In genomic region chr1:119774746-119775495, GRCh38 we compare ENCODE assay signal across 29 cellular contexts. TPM values are rescaled to one million over a fixed set of nuclear protein-coding genes. Genes with fewer than 3 reads are reported as not detected.
DNase-seq lines count a peak whose midpoint lies in the region; ATAC-seq and TF ChIP-seq lines count a peak whose summit lies in the region.
"Had no signal": no experiment of that assay in that cellular context is flagged by ENCODE, and none has a peak within 500 bp of the region (broad histone marks: within the 10 kb centered on the region; RNA-seq: fewer than 3 reads in every experiment).

No MANE protein-coding gene starts in this region.

- no CpG with 5 or more reads among the region's 7 CpGs for WGBS in trophoblast cell (ENCODE audit: extremely low coverage, insufficient coverage, insufficient read length)

- no peak overlapping the region for H3K27ac ChIP-seq in trophoblast cell (ENCODE audit: low read depth, low read length)
- H3K27ac ChIP-seq: epithelial cell of prostate had no signal

- H3K14ac ChIP-seq in trophoblast cell (ENCODE audit: low read length): no peak overlapping the region

- peaks cover 7% of the 10 kb centered on the region for H3K36me3 Mint-ChIP-seq in Calu3 (ENCODE audit: insufficient read depth, unreplicated experiment)
- no peaks in the 10 kb centered on the region for H3K36me3 Mint-ChIP-seq in activated T-cell treated with anti-CD3 and anti-CD28 coated beads, Interleukin-2, amount 50 U/mL, for 4 hours (ENCODE audit: insufficient read depth)
- H3K36me3 Mint-ChIP-seq: CD4-positive, CD25-positive, alpha-beta regulatory T cell; WTC11 had no signal

- H3K27me3 ChIP-seq in trophoblast cell (ENCODE audit: insufficient read depth, low read length): no peaks in the 10 kb centered on the region

- H3K23ac ChIP-seq in trophoblast cell (ENCODE audit: low read length): no peak overlapping the region

- peak overlapping the region; percentile 67 for H3K27ac Mint-ChIP-seq in Calu3 (ENCODE audit: unreplicated experiment)
- H3K27ac Mint-ChIP-seq: CD4-positive, CD25-positive, alpha-beta regulatory T cell; T-helper 2 cell treated with Interferon-gamma antibody and Interleukin-4, amounts not matched to agents 5 μg/mL and 100 μg/mL, for 36 hours; WTC11 had no signal

- H2AFZ ChIP-seq in trophoblast cell (ENCODE audit: insufficient read depth, low read length, poor library complexity): no peak overlapping the region

- no peak overlapping the region for H2BK5ac ChIP-seq in trophoblast cell (ENCODE audit: low read depth, low read length, poor library complexity)

- no TSS peak for BruUV-seq in Calu3 (replicated peaks; lab: Mats Ljungman, UMichigan)

- H3K4ac ChIP-seq in trophoblast cell (ENCODE audit: low read depth, low read length): no peak overlapping the region

- CTCF ChIA-PET in Calu3 (lab: Charles Lee): no interaction called here

- peaks cover 5 to 8% of the 10 kb centered on the region in 2 experiments for H3K4me1 ChIP-seq in trophoblast cell (ENCODE audit: control insufficient read depth in 1 of 2, insufficient read depth in 2 of 2, low read length in 2 of 2)

- H3K9me3 Mint-ChIP-seq in Calu3 (ENCODE audit: low read depth, unreplicated experiment): no peaks in the 10 kb centered on the region
- no peaks in the 10 kb centered on the region for H3K9me3 Mint-ChIP-seq in activated T-cell treated with anti-CD3 and anti-CD28 coated beads, Interleukin-2, amount 50 U/mL, for 4 hours
- H3K9me3 Mint-ChIP-seq: T-helper 2 cell treated with Interferon-gamma antibody and Interleukin-4, amounts not matched to agents 5 μg/mL and 100 μg/mL, for 36 hours; WTC11 had no signal

- H3K18ac ChIP-seq in trophoblast cell (ENCODE audit: low read length): no peak overlapping the region

- DNase-seq in Calu3: no peak
- peak; percentile 85 for DNase-seq in NCI-H82 treated with DMSO at 0.1 percent for 48 hours (lab: John Stamatoyannopoulos, UW; ENCODE audit: unreplicated experiment)
- peak; percentile 67 for DNase-seq in left kidney (ENCODE audit: low read depth, low spot score)
- no peak for DNase-seq in trophoblast cell
- no peak for DNase-seq in NCI-H1694 (lab: John Stamatoyannopoulos, UW)
- DNase-seq in NCI-H446 treated with DMSO at 0.1 percent for 48 hours (lab: John Stamatoyannopoulos, UW): no peak
- DNase-seq in activated T-cell treated with anti-CD3 and anti-CD28 coated beads, Interleukin-2, amount 50 U/mL, for 4 hours: no peak
- DNase-seq in hepatic stellate cell (ENCODE audit: low spot score): no peak
- DNase-seq: activated CD4-positive, alpha-beta T cell treated with anti-CD3 and anti-CD28 coated beads, Interleukin-2, amount 50 U/mL, for 48 hours; activated naive CD4-positive, alpha-beta T cell; activated T-cell treated with anti-CD3 and anti-CD28 coated beads for 4 hours; anterior cingulate cortex; caudate nucleus; CD4-positive, CD25-positive, alpha-beta regulatory T cell; foreskin melanocyte; GOT3; islet precursor cell; NCI-H1092; NCI-H2081 treated with DMSO at 0.1 percent for 48 hours; RPMI8226; SK-N-SH; stimulated activated CD4-positive, alpha-beta T cell treated with anti-CD3 and anti-CD28 coated beads, Interleukin-12 subunit alpha, Interleukin-12 subunit beta, amount 100 ng/mL, for 4 hours; substantia nigra had no signal

- no peaks in the 10 kb centered on the region for H3K36me3 ChIP-seq in trophoblast cell (ENCODE audit: control insufficient read depth in 1 of 2, insufficient read depth in 2 of 2, low read length in 2 of 2)

- no peaks in the 10 kb centered on the region for H3K9me3 ChIP-seq in trophoblast cell (ENCODE audit: insufficient read depth, low read depth, low read length)
- H3K9me3 ChIP-seq: SK-N-SH had no signal

- H4K91ac ChIP-seq in trophoblast cell (ENCODE audit: low read depth, low read length): no peak overlapping the region

- no peak for TF ChIP-seq CTCF in Calu3 (IDR thresholded peaks at IDR 0.05; ENCODE audit: unreplicated experiment)

- no peak overlapping the region for H2AK5ac ChIP-seq in trophoblast cell (ENCODE audit: low read length)

- no peak overlapping the region for H3K4me2 ChIP-seq in trophoblast cell (ENCODE audit: low read length)
- H3K4me2 ChIP-seq: SK-N-SH had no signal

- no peak overlapping the region for H3K9ac ChIP-seq in trophoblast cell (ENCODE audit: low read length)
- H3K9ac ChIP-seq: SK-N-SH had no signal

- peaks cover 31% of the 10 kb centered on the region for H3K4me1 Mint-ChIP-seq in Calu3 (ENCODE audit: low read depth, unreplicated experiment)
- no peaks in the 10 kb centered on the region for H3K4me1 Mint-ChIP-seq in activated T-cell treated with anti-CD3 and anti-CD28 coated beads, Interleukin-2, amount 50 U/mL, for 4 hours (ENCODE audit: low read depth)
- H3K4me1 Mint-ChIP-seq: CD4-positive, CD25-positive, alpha-beta regulatory T cell had no signal

- peak overlapping the region; percentile 17 for H2BK120ac ChIP-seq in trophoblast cell (ENCODE audit: insufficient read depth, low read length, poor library complexity)

- intact Hi-C loops in Calu3 (cut with micrococcal nuclease; ENCODE audit: unreplicated experiment): no loop called here

- H3K79me1 ChIP-seq in trophoblast cell (ENCODE audit: low read length): no peaks in the 10 kb centered on the region

- peak overlapping the region; percentile 52 for H2BK12ac ChIP-seq in trophoblast cell (ENCODE audit: low read length)

- no peak overlapping the region for H4K8ac ChIP-seq in trophoblast cell (ENCODE audit: low read depth, low read length)

- H3K4me3 ChIP-seq in trophoblast cell (ENCODE audit: low read depth, low read length): no peak overlapping the region
- H3K4me3 ChIP-seq: GM12878 had no signal

- ATAC-seq in activated T-cell treated with anti-CD3 and anti-CD28 coated beads, Interleukin-2, amount 50 U/mL, for 4 hours: no peak
- ATAC-seq: GM12878, WTC11 had no signal

- no peak overlapping the region for H3K4me3 Mint-ChIP-seq in Calu3 (ENCODE audit: low read depth, unreplicated experiment)
- no peak overlapping the region for H3K4me3 Mint-ChIP-seq in activated T-cell treated with anti-CD3 and anti-CD28 coated beads, Interleukin-2, amount 50 U/mL, for 4 hours
- H3K4me3 Mint-ChIP-seq: CD4-positive, CD25-positive, alpha-beta regulatory T cell; T-helper 2 cell treated with Interferon-gamma antibody and Interleukin-4, amounts not matched to agents 5 μg/mL and 100 μg/mL, for 36 hours; WTC11 had no signal

- no peak overlapping the region for H4K12ac ChIP-seq in trophoblast cell (ENCODE audit: low read depth, low read length)

- H3K27me3 Mint-ChIP-seq in Calu3 (ENCODE audit: unreplicated experiment): no peaks in the 10 kb centered on the region
- peaks cover 6% of the 10 kb centered on the region for H3K27me3 Mint-ChIP-seq in activated T-cell treated with anti-CD3 and anti-CD28 coated beads, Interleukin-2, amount 50 U/mL, for 4 hours (ENCODE audit: low read depth)

- H3K79me2 ChIP-seq in trophoblast cell (ENCODE audit: control insufficient read depth, insufficient read depth, low read length, poor library complexity): no peaks in the 10 kb centered on the region

RNA-seq across cellular contexts. Expression of gene HMGCS2, which starts 6.2 kb away (rescaled TPM):
- not detected in 2 replicates for total RNA-seq in Calu3 (2022)
- 0.07 TPM in 1 of 2 replicates, not detected in the other for polyA plus RNA-seq in trophoblast cell (2013)
- total RNA-seq in activated T-cell treated with anti-CD3 and anti-CD28 coated beads, Interleukin-2, amount 50 U/mL, for 4 hours: under 1 TPM in 2 of 3 donors, not detected in 1; 0.24 to 0.25 TPM
- total RNA-seq: CD4-positive, CD25-positive, alpha-beta regulatory T cell; dermis microvascular lymphatic vessel endothelial cell had no signal
- polyA plus RNA-seq: AG04450; CD4-positive, CD25-positive, alpha-beta regulatory T cell; GM12878; SK-N-SH had no signal

RNA-seq across cellular contexts. Expression of gene REG4, which starts 36.3 kb away (rescaled TPM):
- total RNA-seq in Calu3 (2022): not detected in 2 replicates
- polyA plus RNA-seq in trophoblast cell (2013): not detected in 2 replicates
- 1 to 10 TPM in 2 of 3 donors, under 1 TPM in 1; 0.49 to 2.3 (median 1.2) TPM for total RNA-seq in activated T-cell treated with anti-CD3 and anti-CD28 coated beads, Interleukin-2, amount 50 U/mL, for 4 hours
- total RNA-seq: CD4-positive, CD25-positive, alpha-beta regulatory T cell; dermis microvascular lymphatic vessel endothelial cell; GM12878 had no signal
- polyA plus RNA-seq: AG04450, GM12878, SK-N-SH had no signal

Comparison
In these comparisons a context has a peak if more than half of its experiments do, and no peak if none do; other contexts are left out.
1. DNase-seq: peak in NCI-H82 treated with DMSO at 0.1 percent for 48 hours (single experiment) and left kidney (single experiment); none in Calu3 (single experiment), trophoblast cell (0 of 2), NCI-H1694 (single experiment), NCI-H446 treated with DMSO at 0.1 percent for 48 hours (single experiment), activated T-cell treated with anti-CD3 and anti-CD28 coated beads, Interleukin-2, amount 50 U/mL, for 4 hours (single experiment) and hepatic stellate cell (single experiment).